In genomic region chr4:17236686-17237085, GRCh38 we compare ENCODE assay signal across 24 cellular contexts.
DNase-seq lines count a peak whose midpoint lies in the region; ATAC-seq lines count a peak whose summit lies in the region.
"Had no signal": no experiment of that assay in that cellular context is flagged by ENCODE, and none has a peak within 500 bp of the region (broad histone marks: within the 10 kb centered on the region; RNA-seq: fewer than 3 reads in every experiment).

No MANE protein-coding gene starts in this region.

- DNase-seq in GM03348 (ENCODE audit: low spot score) (peak; percentile 48), RKO (ENCODE audit: low spot score) (peak; percentile 7), fibroblast of gingiva (ENCODE audit: low read depth) (peak; percentile 80), skeletal muscle cell (ENCODE audit: low read depth) (peak; percentile 62), T-cell (no peak)
- no peak for DNase-seq in T-helper 2 cell treated with Interferon-gamma antibody and Interleukin-4, amounts not matched to agents 5 μg/mL and 100 μg/mL, for 36 hours (ENCODE audit: low spot score)
- DNase-seq: activated CD8-positive, alpha-beta T cell treated with anti-CD3 and anti-CD28 coated beads for 36 hours; activated T-cell treated with anti-CD3 and anti-CD28 coated beads, Interleukin-2, amount 50 U/mL, for 4 hours; body of pancreas; cortex of kidney; Karpas-422; NCI-H1105 treated with DMSO at 0.1 percent for 48 hours; nephron progenitor cell; SIG-M5; small intestine; stimulated activated CD4-positive, alpha-beta T cell treated with anti-CD3 and anti-CD28 coated beads, Interleukin-4, amount 100 ng/mL, for 1 hour had no signal

- H3K4me3 Mint-ChIP-seq in T-helper 2 cell treated with Interferon-gamma antibody and Interleukin-4, amounts not matched to agents 5 μg/mL and 100 μg/mL, for 36 hours, result no peak overlapping the region
- no peak overlapping the region for H3K4me3 Mint-ChIP-seq in T-cell
- H3K4me3 Mint-ChIP-seq: activated CD8-positive, alpha-beta T cell treated with anti-CD3 and anti-CD28 coated beads for 36 hours; activated naive CD4-positive, alpha-beta T cell treated with anti-CD3 and anti-CD28 coated beads, Interleukin-2, amount 50 U/mL, for 24 hours; activated T-cell treated with anti-CD3 and anti-CD28 coated beads, Interleukin-2, amount 50 U/mL, for 4 hours; CD14-positive monocyte; mesothelial cell of epicardium; nephron progenitor cell; T-helper 1 cell treated with Interleukin-12 subunit alpha and Interleukin-12 subunit beta and Interleukin-4 antibody, amounts not matched to agents 30 μg/mL and 1 μg/mL, for 36 hours; WTC11 had no signal

- no peak overlapping the region for H3K4me3 ChIP-seq in skeletal muscle cell (ENCODE audit: low read depth, low read length)
- H3K4me3 ChIP-seq: body of pancreas, prostate gland had no signal

- peaks cover 4% of the 10 kb centered on the region for H3K27me3 Mint-ChIP-seq in T-helper 2 cell treated with Interferon-gamma antibody and Interleukin-4, amounts not matched to agents 5 μg/mL and 100 μg/mL, for 36 hours (ENCODE audit: low read depth)
- peaks cover 10 to 13% of the 10 kb centered on the region in 2 donors for H3K27me3 Mint-ChIP-seq in T-cell

- no peaks in the 10 kb centered on the region for H3K9me3 Mint-ChIP-seq in T-helper 2 cell treated with Interferon-gamma antibody and Interleukin-4, amounts not matched to agents 5 μg/mL and 100 μg/mL, for 36 hours
- no peaks in the 10 kb centered on the region for H3K9me3 Mint-ChIP-seq in T-cell
- H3K9me3 Mint-ChIP-seq: activated CD8-positive, alpha-beta T cell treated with anti-CD3 and anti-CD28 coated beads for 36 hours; activated naive CD4-positive, alpha-beta T cell treated with anti-CD3 and anti-CD28 coated beads, Interleukin-2, amount 50 U/mL, for 24 hours; activated T-cell treated with anti-CD3 and anti-CD28 coated beads, Interleukin-2, amount 50 U/mL, for 4 hours; mesothelial cell of epicardium; nephron progenitor cell; T-helper 1 cell treated with Interleukin-12 subunit alpha and Interleukin-12 subunit beta and Interleukin-4 antibody, amounts not matched to agents 30 μg/mL and 1 μg/mL, for 36 hours; WTC11 had no signal

- no peak overlapping the region for H3K27ac Mint-ChIP-seq in T-helper 2 cell treated with Interferon-gamma antibody and Interleukin-4, amounts not matched to agents 5 μg/mL and 100 μg/mL, for 36 hours
- no peak overlapping the region for H3K27ac Mint-ChIP-seq in T-cell
- H3K27ac Mint-ChIP-seq: activated CD8-positive, alpha-beta T cell treated with anti-CD3 and anti-CD28 coated beads for 36 hours; activated naive CD4-positive, alpha-beta T cell treated with anti-CD3 and anti-CD28 coated beads, Interleukin-2, amount 50 U/mL, for 24 hours; CD14-positive monocyte; mesothelial cell of epicardium; nephron progenitor cell; T-helper 1 cell treated with Interleukin-12 subunit alpha and Interleukin-12 subunit beta and Interleukin-4 antibody, amounts not matched to agents 30 μg/mL and 1 μg/mL, for 36 hours; WTC11 had no signal

- ATAC-seq in HG02970 (IDR thresholded peaks at IDR 0.05; ENCODE audit: low FRiP score, unreplicated experiment) (no peak), HG03280 (IDR thresholded peaks at IDR 0.05; ENCODE audit: unreplicated experiment) (no peak), T-cell (replicated peaks in 1 of 4) (no peak)
- ATAC-seq: activated CD8-positive, alpha-beta T cell treated with anti-CD3 and anti-CD28 coated beads for 36 hours; activated T-cell treated with anti-CD3 and anti-CD28 coated beads, Interleukin-2, amount 50 U/mL, for 4 hours; body of pancreas; WTC11 had no signal

- H3K36me3 Mint-ChIP-seq in T-helper 2 cell treated with Interferon-gamma antibody and Interleukin-4, amounts not matched to agents 5 μg/mL and 100 μg/mL, for 36 hours (ENCODE audit: low read depth), result no peaks in the 10 kb centered on the region
- H3K36me3 Mint-ChIP-seq in T-cell, result no peaks in the 10 kb centered on the region
- H3K36me3 Mint-ChIP-seq: activated naive CD4-positive, alpha-beta T cell treated with anti-CD3 and anti-CD28 coated beads, Interleukin-2, amount 50 U/mL, for 24 hours; CD14-positive monocyte; mesothelial cell of epicardium; WTC11 had no signal

- POLR2A ChIA-PET in T-cell (lab: Charles Lee), result no interaction called here

- no peaks in the 10 kb centered on the region for H3K4me1 Mint-ChIP-seq in T-helper 2 cell treated with Interferon-gamma antibody and Interleukin-4, amounts not matched to agents 5 μg/mL and 100 μg/mL, for 36 hours (ENCODE audit: low read depth)
- no peaks in the 10 kb centered on the region for H3K4me1 Mint-ChIP-seq in T-cell
- H3K4me1 Mint-ChIP-seq: activated naive CD4-positive, alpha-beta T cell treated with anti-CD3 and anti-CD28 coated beads, Interleukin-2, amount 50 U/mL, for 24 hours; CD14-positive monocyte had no signal

- CTCF ChIA-PET in T-cell (lab: Charles Lee), result no interaction called here

Comparison
In these comparisons a context has a peak if more than half of its experiments do, and no peak if none do; other contexts are left out.
1. DNase-seq: peak in GM03348 (single experiment), RKO (single experiment), fibroblast of gingiva (single experiment) and skeletal muscle cell (single experiment); none in T-helper 2 cell treated with Interferon-gamma antibody and Interleukin-4, amounts not matched to agents 5 μg/mL and 100 μg/mL, for 36 hours (single experiment) and T-cell (0 of 34).